25 cellular contexts compared by ENCODE assay signal in the genomic region with DNA sequence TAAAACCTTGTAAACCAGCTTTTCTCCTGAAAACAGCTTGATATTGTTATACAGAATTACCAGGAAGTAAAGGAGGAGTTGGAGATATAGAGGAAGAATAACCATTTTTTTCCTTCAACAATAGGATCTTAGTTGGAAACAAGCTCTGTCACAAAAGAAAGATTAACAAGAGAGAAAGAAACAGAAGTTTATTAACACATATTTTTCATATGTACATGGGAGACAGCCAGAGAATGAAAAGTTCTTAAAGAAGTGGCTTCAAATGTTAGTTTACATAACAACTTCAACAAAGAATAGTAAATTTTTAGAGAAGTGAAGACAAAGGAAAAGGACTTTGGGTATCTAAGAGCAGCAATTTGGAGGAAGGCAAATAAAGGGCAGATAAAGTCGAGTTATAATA.
DNase-seq lines count a peak whose midpoint lies in the region; ATAC-seq, FAIRE-seq and TF ChIP-seq lines count a peak whose summit lies in the region.
"Had no signal": no experiment of that assay in that cellular context is flagged by ENCODE, and none has a peak within 500 bp of the region (broad histone marks: within the 10 kb centered on the region; RNA-seq: fewer than 3 reads in every experiment).

No MANE protein-coding gene starts in this region.

- H3K4me3 ChIP-seq in GM23338, result no peak overlapping the region
- no peak overlapping the region for H3K4me3 ChIP-seq in HUES48 (ENCODE audit: low read depth, low read length)
- no peak overlapping the region for H3K4me3 ChIP-seq in neural progenitor cell
- H3K4me3 ChIP-seq in HepG2 (replicated peaks in 1 of 3; ENCODE audit: insufficient read depth in 1 of 3, low read depth in 2 of 3, low read length in 3 of 3), result no peak overlapping the region
- H3K4me3 ChIP-seq: BLaER1 had no signal

- H2AFZ ChIP-seq in GM23338 (no peak overlapping the region), neural progenitor cell (replicated peaks) (peak overlapping the region; percentile 26), HepG2 (ENCODE audit: low read length) (no peak overlapping the region)

- no peaks in the 10 kb centered on the region; the same call in 1 of the 2 replicates for H3K36me3 ChIP-seq in GM23338 (ENCODE audit: insufficient read depth)
- H3K36me3 ChIP-seq in HUES48 (ENCODE audit: control insufficient read depth, insufficient read depth, low read length), result no peaks in the 10 kb centered on the region
- H3K36me3 ChIP-seq in neural progenitor cell, result no peaks in the 10 kb centered on the region
- H3K36me3 ChIP-seq in HepG2 (replicated peaks in 1 of 2; ENCODE audit: control insufficient read depth in 1 of 2, insufficient read depth in 2 of 2, low read length in 2 of 2), result no peaks in the 10 kb centered on the region
- H3K36me3 ChIP-seq: BE2C, BLaER1 had no signal

- no TSS peak for BruUV-seq in HepG2 (replicated peaks; lab: Mats Ljungman, UMichigan)

- H3K27ac ChIP-seq in GM23338 (ENCODE audit: low read depth) (0 out of 2 replicates have a peak overlapping the region, but pooled peaks have one; percentile 2), HUES48 (ENCODE audit: low read depth, low read length) (peak overlapping the region; percentile 60), neural progenitor cell (no peak overlapping the region), HepG2 (ENCODE audit: extremely low read length, insufficient read depth, low read length) (no peak overlapping the region)
- no peak overlapping the region for H3K27ac ChIP-seq in CD4-positive, alpha-beta T cell (ENCODE audit: low read depth, low read length)
- H3K27ac ChIP-seq: BLaER1 had no signal

- DNase-seq in GM23338 (ENCODE audit: low spot score) (no peak), WTC11 (ENCODE audit: low spot score) (no peak), neural progenitor cell (ENCODE audit: low spot score) (no peak), HepG2 (ENCODE audit: low spot score) (no peak)
- DNase-seq in CD4-positive, alpha-beta T cell, result no peak
- DNase-seq in stimulated activated naive CD8-positive, alpha-beta T cell treated with anti-CD3 and anti-CD28 coated beads, Interleukin-15, amount 100 ng/mL, for 72 hours, result no peak
- DNase-seq: 8988T; ACHN; BE2C; C1 segment of cervical spinal cord; Caco-2; Calu3; CD4-positive, CD25-positive, alpha-beta regulatory T cell; CD8-positive, alpha-beta T cell; DMS79 treated with DMSO at 0.1 percent for 48 hours; GF-D8 had no signal

- TF ChIP-seq RAD21 in HepG2 (CRISPR knock-in tag; IDR thresholded peaks at IDR 0.05), result no peak

- ATAC-seq in GM23338 (no peak), WTC11 (no peak), HepG2 (no peak), HG03439 (IDR thresholded peaks at IDR 0.05; ENCODE audit: unreplicated experiment) (no peak)
- no peak for ATAC-seq in CD4-positive, alpha-beta T cell (ENCODE audit: poor library complexity)
- no peak for ATAC-seq in stimulated activated naive CD8-positive, alpha-beta T cell treated with anti-CD3 and anti-CD28 coated beads, Interleukin-15, amount 100 ng/mL, for 72 hours
- ATAC-seq: CD8-positive, alpha-beta T cell had no signal

- peaks cover 24% of the 10 kb centered on the region for H3K4me1 ChIP-seq in GM23338 (ENCODE audit: insufficient read depth)
- peaks cover 29% of the 10 kb centered on the region for H3K4me1 ChIP-seq in HUES48 (ENCODE audit: control insufficient read depth, insufficient read depth, low read length)
- H3K4me1 ChIP-seq in neural progenitor cell, result peaks cover 3% of the 10 kb centered on the region
- no peaks in the 10 kb centered on the region for H3K4me1 ChIP-seq in HepG2 (ENCODE audit: insufficient read depth, low read length)
- H3K4me1 ChIP-seq: BE2C, BLaER1, Caco-2 had no signal

- no peaks in the 10 kb centered on the region for H4K20me1 ChIP-seq in GM23338 (replicated peaks; ENCODE audit: insufficient read depth)
- H4K20me1 ChIP-seq in neural progenitor cell (ENCODE audit: low read depth), result no peaks in the 10 kb centered on the region
- H4K20me1 ChIP-seq in HepG2 (ENCODE audit: insufficient read depth, low read length), result no peaks in the 10 kb centered on the region
- H4K20me1 ChIP-seq: BLaER1 had no signal

- H3K9me3 ChIP-seq in HUES48 (ENCODE audit: control insufficient read depth, insufficient read depth, low read length) (peaks cover 11% of the 10 kb centered on the region), neural progenitor cell (ENCODE audit: low read depth) (no peaks in the 10 kb centered on the region), HepG2 (ENCODE audit: low read length) (peaks cover 17% of the 10 kb centered on the region; the same call in 1 of the 2 replicates)
- H3K9me3 ChIP-seq in CD4-positive, alpha-beta T cell (ENCODE audit: control insufficient read depth, low read length), result peaks cover 9% of the 10 kb centered on the region
- H3K9me3 ChIP-seq: BE2C, Caco-2 had no signal

- H3K4me1 Mint-ChIP-seq in GM23338, result peaks cover 35% of the 10 kb centered on the region
- H3K4me1 Mint-ChIP-seq in WTC11, result peaks cover 35% of the 10 kb centered on the region
- no peaks in the 10 kb centered on the region for H3K4me1 Mint-ChIP-seq in neural progenitor cell
- no peaks in the 10 kb centered on the region for H3K4me1 Mint-ChIP-seq in CD4-positive, alpha-beta T cell (ENCODE audit: low read depth)
- H3K4me1 Mint-ChIP-seq in stimulated activated naive CD8-positive, alpha-beta T cell treated with anti-CD3 and anti-CD28 coated beads, Interleukin-15, amount 100 ng/mL, for 72 hours, result no peaks in the 10 kb centered on the region
- H3K4me1 Mint-ChIP-seq: CD14-positive monocyte; CD4-positive, CD25-positive, alpha-beta regulatory T cell had no signal

- H3K9ac ChIP-seq in HUES48 (ENCODE audit: low read depth, low read length) (0 out of 2 replicates have a peak overlapping the region, but pooled peaks have one; percentile 5), neural progenitor cell (no peak overlapping the region), HepG2 (ENCODE audit: insufficient read depth, low read depth, low read length) (no peak overlapping the region)
- H3K9ac ChIP-seq: BLaER1 had no signal

- peaks cover 25% of the 10 kb centered on the region for H3K36me3 Mint-ChIP-seq in GM23338 (ENCODE audit: low read depth)
- H3K36me3 Mint-ChIP-seq in WTC11, result peaks cover 24% of the 10 kb centered on the region
- peaks cover 3% of the 10 kb centered on the region for H3K36me3 Mint-ChIP-seq in neural progenitor cell
- H3K36me3 Mint-ChIP-seq in CD4-positive, alpha-beta T cell (ENCODE audit: low read depth), result no peaks in the 10 kb centered on the region
- H3K36me3 Mint-ChIP-seq: CD14-positive monocyte; CD4-positive, CD25-positive, alpha-beta regulatory T cell; CD8-positive, alpha-beta T cell had no signal

- intact Hi-C loops in HepG2 (cut with micrococcal nuclease; ENCODE audit: unreplicated experiment), result no loop called here
- intact Hi-C loops in CD4-positive, alpha-beta T cell (cut with DNase I, micrococcal nuclease), result no loop called here

- H3K4me2 ChIP-seq in GM23338 (peak overlapping the region; percentile 24; the same call in 1 of the 2 replicates), neural progenitor cell (no peak overlapping the region), HepG2 (ENCODE audit: low read depth, low read length) (no peak overlapping the region)
- H3K4me2 ChIP-seq: BLaER1 had no signal

- peaks cover 20% of the 10 kb centered on the region for H3K9me3 Mint-ChIP-seq in GM23338
- H3K9me3 Mint-ChIP-seq in WTC11, result peaks cover 37% of the 10 kb centered on the region
- H3K9me3 Mint-ChIP-seq in neural progenitor cell, result peaks cover 9% of the 10 kb centered on the region
- H3K9me3 Mint-ChIP-seq in CD4-positive, alpha-beta T cell, result peaks cover 9% of the 10 kb centered on the region
- peaks cover 8 to 19% of the 10 kb centered on the region in 2 donors for H3K9me3 Mint-ChIP-seq in stimulated activated naive CD8-positive, alpha-beta T cell treated with anti-CD3 and anti-CD28 coated beads, Interleukin-15, amount 100 ng/mL, for 72 hours

- no peaks in the 10 kb centered on the region for H3K27me3 ChIP-seq in GM23338 (ENCODE audit: insufficient read depth)
- no peaks in the 10 kb centered on the region for H3K27me3 ChIP-seq in HUES48 (ENCODE audit: control insufficient read depth, insufficient read depth, low read length)
- no peaks in the 10 kb centered on the region for H3K27me3 ChIP-seq in neural progenitor cell
- no peaks in the 10 kb centered on the region for H3K27me3 ChIP-seq in HepG2 (ENCODE audit: control insufficient read depth in 1 of 2, insufficient read depth in 2 of 2, low read length in 2 of 2)
- H3K27me3 ChIP-seq in CD4-positive, alpha-beta T cell (ENCODE audit: control insufficient read depth, insufficient read depth, low read length), result no peaks in the 10 kb centered on the region
- H3K27me3 ChIP-seq: BE2C, BLaER1 had no signal

- TF ChIP-seq EP300 in HepG2 (IDR thresholded peaks at IDR 0.05; ENCODE audit: low read depth in 2 of 2, low read length in 2 of 2) (no peak), HepG2 (CRISPR knock-in tag; IDR thresholded peaks at IDR 0.05; ENCODE audit: borderline replicate concordance) (no peak)

- no peak for TF ChIP-seq POLR2A in HepG2 (IDR thresholded peaks at IDR 0.05; ENCODE audit: insufficient read depth in 1 of 2, low read depth in 2 of 2, low read length in 2 of 2)

- H3K27ac Mint-ChIP-seq in GM23338 (no peak overlapping the region), WTC11 (0 out of 2 replicates have a peak overlapping the region, but pooled peaks have one; percentile 7), neural progenitor cell (no peak overlapping the region)
- no peak overlapping the region for H3K27ac Mint-ChIP-seq in CD4-positive, alpha-beta T cell
- H3K27ac Mint-ChIP-seq in stimulated activated naive CD8-positive, alpha-beta T cell treated with anti-CD3 and anti-CD28 coated beads, Interleukin-15, amount 100 ng/mL, for 72 hours, result no peak overlapping the region
- H3K27ac Mint-ChIP-seq: CD14-positive monocyte; CD4-positive, CD25-positive, alpha-beta regulatory T cell; CD8-positive, alpha-beta T cell had no signal

- H3K79me2 ChIP-seq in GM23338 (replicated peaks; ENCODE audit: insufficient read depth) (no peaks in the 10 kb centered on the region), neural progenitor cell (ENCODE audit: low read depth) (no peaks in the 10 kb centered on the region), HepG2 (ENCODE audit: insufficient read depth, low read length) (no peaks in the 10 kb centered on the region)

- WGBS in HepG2 (ENCODE audit: low lambda C conversion rate), result 0% methylated on average over 1 of the region's 1 CpG

- H3K4me3 Mint-ChIP-seq in GM23338, result no peak overlapping the region
- H3K4me3 Mint-ChIP-seq in WTC11, result no peak overlapping the region
- H3K4me3 Mint-ChIP-seq in neural progenitor cell, result no peak overlapping the region
- no peak overlapping the region for H3K4me3 Mint-ChIP-seq in CD4-positive, alpha-beta T cell
- no peak overlapping the region for H3K4me3 Mint-ChIP-seq in stimulated activated naive CD8-positive, alpha-beta T cell treated with anti-CD3 and anti-CD28 coated beads, Interleukin-15, amount 100 ng/mL, for 72 hours
- H3K4me3 Mint-ChIP-seq: CD14-positive monocyte; CD4-positive, CD25-positive, alpha-beta regulatory T cell; CD8-positive, alpha-beta T cell had no signal

- H3K9me2 ChIP-seq in GM23338 (ENCODE audit: insufficient read depth), result no peaks in the 10 kb centered on the region

- FAIRE-seq in HepG2 (lab: Jason Lieb, UNC), result no peak
- FAIRE-seq: A204.1, D721Med, G401.6, GM12891, GM19239 had no signal

- H3K27me3 Mint-ChIP-seq in GM23338 (ENCODE audit: insufficient read depth, low read depth, poor library complexity) (no peaks in the 10 kb centered on the region), WTC11 (ENCODE audit: low read depth) (peaks cover 2% of the 10 kb centered on the region; the same call in 1 of the 2 replicates), neural progenitor cell (ENCODE audit: insufficient read depth, low read depth) (no peaks in the 10 kb centered on the region)
- no peaks in the 10 kb centered on the region for H3K27me3 Mint-ChIP-seq in CD4-positive, alpha-beta T cell
- no peaks in the 10 kb centered on the region for H3K27me3 Mint-ChIP-seq in stimulated activated naive CD8-positive, alpha-beta T cell treated with anti-CD3 and anti-CD28 coated beads, Interleukin-15, amount 100 ng/mL, for 72 hours
- H3K27me3 Mint-ChIP-seq: CD4-positive, CD25-positive, alpha-beta regulatory T cell had no signal

- H3F3A ChIP-seq in GM23338 (replicated peaks; ENCODE audit: low read depth), result no peaks in the 10 kb centered on the region
- H3F3A ChIP-seq in neural progenitor cell (ENCODE audit: low read depth), result no peaks in the 10 kb centered on the region

- CTCF ChIA-PET in WTC11 (lab: Charles Lee) (no interaction called here), HepG2 (lab: Yijun Ruan, JAX; ENCODE audit: low intra/inter-chr PET ratio, low total read pairs) (no interaction called here)
- CTCF ChIA-PET in CD4-positive, alpha-beta T cell (lab: Charles Lee), result interaction anchor here (1.5 kb wide), 1 partner anchor 11 kb away, joined by 3 read pairs; no protein-coding TSS in a partner anchor

- POLR2A ChIA-PET in WTC11 (lab: Charles Lee) (no interaction called here), HepG2 (lab: Yijun Ruan, JAX) (no interaction called here)
- POLR2A ChIA-PET in CD4-positive, alpha-beta T cell (lab: Charles Lee), result no interaction called here

- in situ Hi-C loops in HepG2 (cut with HindIII; ENCODE audit: extremely low pct_ligation_motif_present, low pct_unique_long_range_greater_than_20kb), result no loop called here

- TF ChIP-seq CTCF in GM23338 (conservative IDR thresholded peaks at IDR 0.05; ENCODE audit: low read depth in 2 of 2) (no peak), WTC11 (IDR thresholded peaks at IDR 0.05) (no peak), neural progenitor cell (IDR thresholded peaks at IDR 0.05) (no peak), HepG2 (CRISPR knock-in tag; IDR thresholded peaks at IDR 0.05) (no peak)
- no peak for TF ChIP-seq CTCF in CD4-positive, alpha-beta T cell (IDR thresholded peaks at IDR 0.05)

Comparison
In these comparisons a context has a peak if more than half of its experiments do, and no peak if none do; other contexts are left out.
1. H3K27ac ChIP-seq: peak in GM23338 (single experiment) and HUES48 (single experiment); none in neural progenitor cell (single experiment), HepG2 (single experiment) and CD4-positive, alpha-beta T cell (single experiment).